ENCODE assay signal across 7 cellular contexts in the genomic region with DNA sequence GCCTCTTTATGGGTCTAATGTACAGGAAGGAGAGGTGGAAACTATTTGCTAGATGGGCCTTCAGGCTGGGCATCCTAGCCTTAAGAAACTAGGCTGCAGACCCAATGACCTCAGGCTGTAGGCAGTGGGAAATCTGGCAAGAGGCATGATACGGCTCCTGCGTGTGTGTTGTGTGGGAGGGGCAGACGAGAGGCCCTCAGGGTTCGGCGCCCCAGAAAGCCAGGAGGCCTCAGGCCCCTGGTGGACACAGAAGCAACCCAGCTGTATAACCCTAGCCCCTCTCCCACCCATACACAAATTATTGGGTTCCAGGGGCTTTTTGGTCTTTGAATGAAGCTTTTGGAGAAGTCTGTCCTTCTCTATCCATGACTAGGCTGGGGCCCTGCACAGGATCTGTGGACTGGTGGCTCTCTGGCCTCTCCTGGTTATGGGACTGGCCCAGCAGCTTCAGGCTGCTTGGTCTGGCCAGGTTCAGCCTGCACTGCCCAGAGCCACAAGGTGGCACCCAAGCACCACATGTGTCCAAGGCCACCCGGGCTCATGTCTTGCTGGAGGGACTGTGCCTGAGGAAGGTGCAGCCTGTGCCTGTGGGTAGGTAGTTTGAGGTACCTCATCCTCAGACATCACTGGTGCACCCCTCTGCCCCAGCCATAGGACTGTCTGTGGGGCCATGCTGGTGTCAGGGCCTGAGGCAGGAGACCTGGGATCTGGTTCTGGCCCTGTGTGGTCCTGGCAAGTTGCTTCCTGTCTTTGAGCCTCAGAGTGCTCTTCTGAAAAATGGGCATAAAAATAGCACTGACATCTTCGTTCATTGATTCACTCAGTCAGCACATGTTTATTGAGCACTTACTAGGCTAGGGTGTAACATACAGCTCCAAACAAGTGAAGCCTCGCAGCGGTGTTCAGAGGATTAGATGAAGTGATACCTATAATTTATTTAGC.
A peak's percentile ranks its signal among the peaks of the same experiment; 100 is the strongest.
DNase-seq lines count a peak whose midpoint lies in the region; ATAC-seq and TF ChIP-seq lines count a peak whose summit lies in the region.

No MANE protein-coding gene starts in this region.

- H3K27ac ChIP-seq in Panc1 (ENCODE audit: low read length) (no peak overlapping the region), left lung (no peak overlapping the region)

- H3K4me1 ChIP-seq in Panc1 (ENCODE audit: control insufficient read depth, insufficient read depth, low read length) (no peaks in the 10 kb centered on the region), left lung (peaks cover 0 to 4% of the 10 kb centered on the region in 2 donors)

- DNase-seq in ELR (ENCODE audit: low read depth) (peak; percentile 69), Panc1 (ENCODE audit: low read depth, low spot score) (peak; percentile 60), cardiac fibroblast (ENCODE audit: low read depth in 2 of 2) (peak; percentile 67 to 68), left lung (peak; percentile 59 to 83), superior temporal gyrus (ENCODE audit: extremely low spot score) (peak; percentile 58)

- no peaks in the 10 kb centered on the region for H3K36me3 ChIP-seq in Panc1 (ENCODE audit: control insufficient read depth, insufficient read depth, low read length)
- no peaks in the 10 kb centered on the region for H3K36me3 ChIP-seq in left lung

- intact Hi-C loops in Panc1 (cut with micrococcal nuclease; ENCODE audit: unreplicated experiment), result loop anchor here (10.0 kb wide), 4 partner anchors 423 to 1103 kb away; partner anchors contain the start of genes OR51V1 and TRIM68
- intact Hi-C loops in left lung (cut with DNase I), result no loop called here

- TF ChIP-seq CTCF in Panc1 (IDR thresholded peaks at IDR 0.05) (peak; percentile 99), cardiac fibroblast (IDR thresholded peaks at IDR 0.05; ENCODE audit: low read depth, low read length) (peak; percentile 85), left lung (IDR thresholded peaks at IDR 0.05) (peak; percentile 57 to 63)

- POLR2A ChIA-PET in Panc1 (lab: Charles Lee), result no interaction called here

- ATAC-seq in GM19452 (IDR thresholded peaks at IDR 0.05; ENCODE audit: unreplicated experiment), result peak; percentile 82
- peak; percentile 62 for ATAC-seq in HG03571 (IDR thresholded peaks at IDR 0.05; ENCODE audit: unreplicated experiment)
- ATAC-seq in Panc1, result peak; percentile 93
- peak; percentile 92 for ATAC-seq in left lung

- CTCF ChIA-PET in Panc1 (lab: Charles Lee), result interaction anchor here (0.5 to 1.3 kb wide), 6 partner anchors 17 to 455 kb away, joined by 3 to 4 read pairs (median 4); partner anchors contain the start of genes OR51D1 and TRIM68

- H3K4me3 ChIP-seq in Panc1 (ENCODE audit: low read depth in 2 of 2, low read length in 2 of 2) (no peak overlapping the region), cardiac fibroblast (replicated peaks in 1 of 2; ENCODE audit: low read depth in 2 of 2, low read length in 2 of 2) (no peak overlapping the region), left lung (no peak overlapping the region)

- H3K27me3 ChIP-seq in Panc1 (ENCODE audit: control insufficient read depth, insufficient read depth, low read length) (no peaks in the 10 kb centered on the region), left lung (no peaks in the 10 kb centered on the region)

- in situ Hi-C loops in Panc1 (cut with HindIII; ENCODE audit: low pct_unique_long_range_greater_than_20kb, low sequenced_read_pairs), result no loop called here

- H3K9me3 ChIP-seq in Panc1 (ENCODE audit: control insufficient read depth, insufficient read depth, low read depth, low read length) (no peaks in the 10 kb centered on the region), left lung (no peaks in the 10 kb centered on the region)

- no TSS peak for BruUV-seq in Panc1 (replicated peaks; lab: Mats Ljungman, UMichigan)
